ENCODE assay signal across 8 cellular contexts in the genomic region with DNA sequence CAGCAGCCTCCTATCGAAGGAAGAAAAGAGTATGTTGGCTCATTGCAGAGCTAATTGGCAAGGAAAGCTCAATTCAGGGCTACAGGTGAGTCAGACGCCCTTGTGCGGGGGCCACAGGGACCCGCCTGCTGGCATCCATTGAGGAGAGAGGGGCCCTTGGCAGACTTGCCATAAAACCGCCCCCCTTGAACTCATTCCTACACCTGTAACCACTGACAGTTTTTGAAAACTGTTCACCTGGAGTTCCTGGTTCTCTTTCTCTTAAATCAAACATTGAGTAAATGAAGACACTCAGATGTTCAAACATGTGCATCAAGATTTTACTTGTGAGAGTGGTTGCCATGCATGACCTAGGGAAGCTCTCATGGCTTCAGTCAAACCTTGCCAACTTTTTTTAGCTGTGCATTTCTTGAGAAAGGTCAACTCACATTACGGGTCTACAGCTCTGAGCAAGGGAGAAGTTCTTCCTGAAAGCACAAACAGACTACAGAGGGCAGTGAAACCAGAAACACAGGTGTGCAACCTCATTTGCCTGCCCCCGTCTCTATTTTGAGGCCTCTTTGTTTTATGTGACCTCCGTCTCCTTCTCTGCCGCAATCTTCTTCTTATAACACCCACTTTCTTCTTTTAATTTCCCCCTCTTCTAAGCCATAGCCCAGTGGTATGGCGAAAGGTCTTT.
DNase-seq lines count a peak whose midpoint lies in the region; ATAC-seq and TF ChIP-seq lines count a peak whose summit lies in the region.

No MANE protein-coding gene starts in this region.

- no peak overlapping the region for H3K27ac ChIP-seq in hepatocyte

- H3K36me3 Mint-ChIP-seq in activated T-cell treated with anti-CD3 and anti-CD28 coated beads, Interleukin-2, amount 50 U/mL, for 72 hours (ENCODE audit: insufficient read depth in 2 of 2): no peaks in the 10 kb centered on the region

- peaks cover 29% of the 10 kb centered on the region for H3K4me1 ChIP-seq in hepatocyte (ENCODE audit: insufficient read depth)

- H3K4me1 Mint-ChIP-seq in activated T-cell treated with anti-CD3 and anti-CD28 coated beads, Interleukin-2, amount 50 U/mL, for 72 hours (ENCODE audit: low read depth): peaks cover 36% of the 10 kb centered on the region

- H3K4me3 Mint-ChIP-seq in activated T-cell treated with anti-CD3 and anti-CD28 coated beads, Interleukin-2, amount 50 U/mL, for 72 hours: peak overlapping the region; percentile 62 to 74

- 91% methylated on average over 10 of the region's 10 CpGs for WGBS in hepatocyte (ENCODE audit: low lambda C conversion rate, missing lambda C conversion rate)

- H3K4me2 ChIP-seq in hepatocyte: no peak overlapping the region

- H3K36me3 ChIP-seq in hepatocyte (replicated peaks; ENCODE audit: insufficient read depth, low read depth): no peaks in the 10 kb centered on the region

- peak overlapping the region; percentile 88 for H3K27ac Mint-ChIP-seq in activated T-cell treated with anti-CD3 and anti-CD28 coated beads, Interleukin-2, amount 50 U/mL, for 72 hours

- H3K9me2 ChIP-seq in hepatocyte (replicated peaks; ENCODE audit: insufficient read depth): no peaks in the 10 kb centered on the region

- H3K79me2 ChIP-seq in hepatocyte: no peaks in the 10 kb centered on the region

- no peaks in the 10 kb centered on the region for H3K27me3 ChIP-seq in hepatocyte

- H3K27me3 Mint-ChIP-seq in activated T-cell treated with anti-CD3 and anti-CD28 coated beads, Interleukin-2, amount 50 U/mL, for 72 hours (ENCODE audit: low read depth): peaks cover 9% of the 10 kb centered on the region

- DNase-seq in ACHN (peak; percentile 37), DMS114 treated with DMSO at 0.1 percent for 48 hours (lab: John Stamatoyannopoulos, UW; ENCODE audit: unreplicated experiment) (no peak), hepatocyte (ENCODE audit: low spot score) (no peak), NCI-H82 treated with DMSO at 0.1 percent for 48 hours (lab: John Stamatoyannopoulos, UW; ENCODE audit: unreplicated experiment) (no peak), NCI-H82 (lab: John Stamatoyannopoulos, UW) (no peak)
- peak; percentile 7 to 8 for DNase-seq in activated T-cell treated with anti-CD3 and anti-CD28 coated beads, Interleukin-2, amount 50 U/mL, for 72 hours

- H2AFZ ChIP-seq in hepatocyte: no peak overlapping the region

- H4K20me1 ChIP-seq in hepatocyte (ENCODE audit: insufficient read depth, poor library complexity, severe bottlenecking): no peaks in the 10 kb centered on the region

- in situ Hi-C loops in ACHN (cut with HindIII; ENCODE audit: low pct_ligation_motif_present, low pct_unique_long_range_greater_than_20kb, low sequenced_read_pairs): no loop called here

- ATAC-seq in GM19023 (IDR thresholded peaks at IDR 0.05; ENCODE audit: unreplicated experiment): peak; percentile 66
- peak; percentile 42 for ATAC-seq in HG03060 (IDR thresholded peaks at IDR 0.05; ENCODE audit: low read depth, unreplicated experiment)
- peak; percentile 21 to 33 for ATAC-seq in activated T-cell treated with anti-CD3 and anti-CD28 coated beads, Interleukin-2, amount 50 U/mL, for 72 hours (replicated peaks in 1 of 2)

- H3K4me3 ChIP-seq in hepatocyte: no peak overlapping the region

- no peaks in the 10 kb centered on the region for H3K9me3 Mint-ChIP-seq in activated T-cell treated with anti-CD3 and anti-CD28 coated beads, Interleukin-2, amount 50 U/mL, for 72 hours

- no peaks in the 10 kb centered on the region for H3K9me3 ChIP-seq in hepatocyte (ENCODE audit: low read depth)

- no peak for TF ChIP-seq CTCF in hepatocyte (IDR thresholded peaks at IDR 0.05; ENCODE audit: poor library complexity)

Comparison
In these comparisons a context has a peak if more than half of its experiments do, and no peak if none do; other contexts are left out.
1. DNase-seq: peak in ACHN (single experiment) and activated T-cell treated with anti-CD3 and anti-CD28 coated beads, Interleukin-2, amount 50 U/mL, for 72 hours (2 of 2); none in DMS114 treated with DMSO at 0.1 percent for 48 hours (single experiment), hepatocyte (single experiment), NCI-H82 treated with DMSO at 0.1 percent for 48 hours (single experiment) and NCI-H82 (single experiment).
2. Peak in every context shown above with its lines, with median percentiles within 50 percentile points of each other: ATAC-seq.